In the genomic region with DNA sequence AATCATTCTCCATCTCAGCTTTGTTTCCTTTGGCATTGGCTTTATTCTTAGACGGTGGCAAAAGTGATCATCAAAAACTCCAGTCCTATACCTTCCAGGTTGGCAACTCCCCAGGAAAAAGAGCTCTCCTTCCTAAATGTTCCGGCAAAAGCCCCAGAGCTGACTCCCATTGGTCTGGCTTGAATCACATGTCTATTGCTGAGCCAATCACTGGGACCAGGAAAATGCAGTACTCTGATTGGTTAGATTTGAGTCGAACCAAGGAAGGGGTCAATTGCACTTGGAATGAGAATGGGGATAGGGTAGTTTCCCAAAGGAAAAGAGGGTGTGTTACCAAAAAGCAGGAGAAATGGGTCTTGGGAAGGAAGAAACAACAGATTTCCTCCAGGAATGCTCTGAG, we compare ENCODE assay signal across 1 cellular context.
TF ChIP-seq lines count a peak whose summit lies in the region.

No MANE protein-coding gene starts in this region.

TF ChIP-seq in WTC11, 78 proteins besides CTCF, POLR2A, EP300 and RAD21 (continued from another document):
- TF ChIP-seq, protein P1, sequence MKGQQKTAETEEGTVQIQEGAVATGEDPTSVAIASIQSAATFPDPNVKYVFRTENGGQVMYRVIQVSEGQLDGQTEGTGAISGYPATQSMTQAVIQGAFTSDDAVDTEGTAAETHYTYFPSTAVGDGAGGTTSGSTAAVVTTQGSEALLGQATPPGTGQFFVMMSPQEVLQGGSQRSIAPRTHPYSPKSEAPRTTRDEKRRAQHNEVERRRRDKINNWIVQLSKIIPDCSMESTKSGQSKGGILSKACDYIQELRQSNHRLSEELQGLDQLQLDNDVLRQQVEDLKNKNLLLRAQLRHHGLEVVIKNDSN (CRISPR knock-in tag; IDR thresholded peaks at IDR 0.05): peak; percentile 41; the same call in 1 of the 2 replicates
- TF ChIP-seq TP53 (CRISPR knock-in tag; IDR thresholded peaks at IDR 0.05): no peak
- TF ChIP-seq RELA (CRISPR knock-in tag; IDR thresholded peaks at IDR 0.05; ENCODE audit: borderline replicate concordance): no peak
- TF ChIP-seq NFE2L1 (CRISPR knock-in tag; IDR thresholded peaks at IDR 0.05): no peak
- TF ChIP-seq MYBL2 (CRISPR knock-in tag; IDR thresholded peaks at IDR 0.05): no peak
- no peak for TF ChIP-seq FOXP1 (CRISPR knock-in tag; IDR thresholded peaks at IDR 0.05; ENCODE audit: borderline replicate concordance)
- TF ChIP-seq OVOL2 (CRISPR knock-in tag; IDR thresholded peaks at IDR 0.05; ENCODE audit: borderline replicate concordance): no peak
- no peak for TF ChIP-seq ZNF219 (CRISPR knock-in tag; IDR thresholded peaks at IDR 0.05; ENCODE audit: borderline replicate concordance)
- no peak for TF ChIP-seq TEAD1 (CRISPR knock-in tag; IDR thresholded peaks at IDR 0.05)
- TF ChIP-seq NFYB (CRISPR knock-in tag; conservative IDR thresholded peaks at IDR 0.05; ENCODE audit: low read depth): peak; percentile 79
- TF ChIP-seq ELF4 (CRISPR knock-in tag; IDR thresholded peaks at IDR 0.05; ENCODE audit: low read depth): no peak
- TF ChIP-seq, protein P2, sequence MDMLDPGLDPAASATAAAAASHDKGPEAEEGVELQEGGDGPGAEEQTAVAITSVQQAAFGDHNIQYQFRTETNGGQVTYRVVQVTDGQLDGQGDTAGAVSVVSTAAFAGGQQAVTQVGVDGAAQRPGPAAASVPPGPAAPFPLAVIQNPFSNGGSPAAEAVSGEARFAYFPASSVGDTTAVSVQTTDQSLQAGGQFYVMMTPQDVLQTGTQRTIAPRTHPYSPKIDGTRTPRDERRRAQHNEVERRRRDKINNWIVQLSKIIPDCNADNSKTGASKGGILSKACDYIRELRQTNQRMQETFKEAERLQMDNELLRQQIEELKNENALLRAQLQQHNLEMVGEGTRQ (CRISPR knock-in tag; IDR thresholded peaks at IDR 0.05): peak; percentile 73
- TF ChIP-seq PRDM15 (CRISPR knock-in tag; IDR thresholded peaks at IDR 0.05): no peak
- no peak for TF ChIP-seq ZNF425 (CRISPR knock-in tag; conservative IDR thresholded peaks at IDR 0.05)
- TF ChIP-seq, protein P3, sequence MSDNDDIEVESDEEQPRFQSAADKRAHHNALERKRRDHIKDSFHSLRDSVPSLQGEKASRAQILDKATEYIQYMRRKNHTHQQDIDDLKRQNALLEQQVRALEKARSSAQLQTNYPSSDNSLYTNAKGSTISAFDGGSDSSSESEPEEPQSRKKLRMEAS (CRISPR knock-in tag; IDR thresholded peaks at IDR 0.05): no peak
- no peak for TF ChIP-seq ZNF671 (CRISPR knock-in tag; IDR thresholded peaks at IDR 0.05)
- TF ChIP-seq, protein P4, sequence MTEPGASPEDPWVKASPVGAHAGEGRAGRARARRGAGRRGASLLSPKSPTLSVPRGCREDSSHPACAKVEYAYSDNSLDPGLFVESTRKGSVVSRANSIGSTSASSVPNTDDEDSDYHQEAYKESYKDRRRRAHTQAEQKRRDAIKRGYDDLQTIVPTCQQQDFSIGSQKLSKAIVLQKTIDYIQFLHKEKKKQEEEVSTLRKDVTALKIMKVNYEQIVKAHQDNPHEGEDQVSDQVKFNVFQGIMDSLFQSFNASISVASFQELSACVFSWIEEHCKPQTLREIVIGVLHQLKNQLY (CRISPR knock-in tag; IDR thresholded peaks at IDR 0.05): no peak
- TF ChIP-seq ZMAT4 (CRISPR knock-in tag; IDR thresholded peaks at IDR 0.05): no peak
- TF ChIP-seq SMAD4 (CRISPR knock-in tag; IDR thresholded peaks at IDR 0.05): no peak
- TF ChIP-seq NFATC4 (CRISPR knock-in tag; IDR thresholded peaks at IDR 0.05): no peak
- TF ChIP-seq ESRRA (CRISPR knock-in tag; IDR thresholded peaks at IDR 0.05; ENCODE audit: borderline replicate concordance): no peak
